12 cellular contexts compared by ENCODE assay signal in genomic region chr9:136132500-136133050, GRCh38. TPM values are rescaled to one million over a fixed set of nuclear protein-coding genes. Genes with fewer than 3 reads are reported as not detected.
DNase-seq lines count a peak whose midpoint lies in the region; ATAC-seq and TF ChIP-seq lines count a peak whose summit lies in the region.
"Had no signal": no experiment of that assay in that cellular context is flagged by ENCODE, and none has a peak within 500 bp of the region (broad histone marks: within the 10 kb centered on the region; RNA-seq: fewer than 3 reads in every experiment).

No MANE protein-coding gene starts in this region.

- TF ChIP-seq CTCF in AG04450 (IDR thresholded peaks at IDR 0.05; ENCODE audit: low read depth, low read length), result peak; percentile 9; the same call in 1 of the 2 replicates
- TF ChIP-seq CTCF in cardiac muscle cell (IDR thresholded peaks at IDR 0.05; ENCODE audit: low read depth, low read length), result peak; percentile 23
- TF ChIP-seq CTCF in neural cell (IDR thresholded peaks at IDR 0.05; ENCODE audit: poor library complexity, severe bottlenecking), result no peak

- H3K79me2 ChIP-seq in neural cell (replicated peaks; ENCODE audit: insufficient read depth, low read length), result no peaks in the 10 kb centered on the region

- no peaks in the 10 kb centered on the region for H3K9me2 ChIP-seq in neural cell (ENCODE audit: insufficient read depth, low read length)

- TF ChIP-seq RAD21 in neural cell (conservative IDR thresholded peaks at IDR 0.05), result no peak

- CTCF ChIA-PET in AG04450 (lab: Charles Lee), result interaction anchor here (0.6 to 1.2 kb wide), 7 partner anchors 8 to 156 kb away, joined by 3 to 5 read pairs (median 3); no protein-coding TSS in a partner anchor

- peak overlapping the region; percentile 10; the same call in 1 of the 2 replicates for H3K4me3 ChIP-seq in AG04450 (ENCODE audit: low read depth, low read length)
- no peak overlapping the region for H3K4me3 ChIP-seq in cardiac muscle cell
- peak overlapping the region; percentile 49 for H3K4me3 ChIP-seq in neural cell (ENCODE audit: low read length)
- H3K4me3 ChIP-seq: lung had no signal

- H3K27me3 ChIP-seq in AG04450 (ENCODE audit: control insufficient read depth, insufficient read depth, low read length), result peaks cover 69% of the 10 kb centered on the region
- H3K27me3 ChIP-seq in cardiac muscle cell, result peaks cover 42% of the 10 kb centered on the region
- H3K27me3 ChIP-seq in neural cell (ENCODE audit: insufficient read depth, low read depth, low read length), result peaks cover 19% of the 10 kb centered on the region

- ATAC-seq in SK-N-SH treated with all-trans-retinoic acid at 6 μM for 48 hours, result peak; percentile 20; the same call in 2 of the 3 replicates

- peaks cover 7% of the 10 kb centered on the region for H3K4me1 ChIP-seq in cardiac muscle cell (ENCODE audit: low read depth)

- H2AFZ ChIP-seq in neural cell (ENCODE audit: low read depth, low read length), result no peak overlapping the region

- H4K20me1 ChIP-seq in neural cell (ENCODE audit: insufficient read depth), result no peaks in the 10 kb centered on the region

- H3K9me3 ChIP-seq in AG04450 (ENCODE audit: control insufficient read depth, insufficient read depth, low read length) (no peaks in the 10 kb centered on the region; the same call in 1 of the 2 replicates), cardiac muscle cell (ENCODE audit: low read depth) (no peaks in the 10 kb centered on the region), neural cell (ENCODE audit: low read length) (no peaks in the 10 kb centered on the region)

- H3K27ac ChIP-seq in AG04450 (ENCODE audit: low read depth, low read length), result no peak overlapping the region
- no peak overlapping the region for H3K27ac ChIP-seq in cardiac muscle cell
- no peak overlapping the region for H3K27ac ChIP-seq in neural cell (ENCODE audit: low read length)

- H3K4me2 ChIP-seq in neural cell (ENCODE audit: low read length), result no peak overlapping the region

- TF ChIP-seq EP300 in neural cell (conservative IDR thresholded peaks at IDR 0.05; ENCODE audit: poor library complexity, severe bottlenecking), result no peak

- H3K9ac ChIP-seq in neural cell (ENCODE audit: low read length), result no peak overlapping the region

- DNase-seq in AG04450 (ENCODE audit: low read depth, low spot score) (no peak), cardiac muscle cell (ENCODE audit: low read depth in 1 of 2, low spot score in 1 of 2) (no peak), AML-193 (lab: John Stamatoyannopoulos, UW) (no peak), activated T-cell treated with anti-CD3 and anti-CD28 coated beads for 4 hours (no peak), DMS153 (lab: John Stamatoyannopoulos, UW) (no peak), DMS114 treated with DMSO at 0.1 percent for 48 hours (lab: John Stamatoyannopoulos, UW; ENCODE audit: unreplicated experiment) (no peak)
- DNase-seq: effector CD4-positive, alpha-beta T cell; NCI-H524 treated with DMSO at 0.1 percent for 48 hours; T1000 had no signal

- no peaks in the 10 kb centered on the region for H3F3A ChIP-seq in neural cell (ENCODE audit: insufficient read depth, low read length, poor library complexity, severe bottlenecking)

- POLR2A ChIA-PET in AG04450 (lab: Yijun Ruan, JAX), result no interaction called here

- H3K36me3 ChIP-seq in cardiac muscle cell, result no peaks in the 10 kb centered on the region
- H3K36me3 ChIP-seq in neural cell (ENCODE audit: insufficient read depth, low read length), result no peaks in the 10 kb centered on the region

TF ChIP-seq in SK-N-SH treated with all-trans-retinoic acid at 6 μM for 48 hours, 23 proteins besides CTCF, POLR2A, EP300 and RAD21 (continues in another document):
- TF ChIP-seq ARNTL (CRISPR knock-in tag; IDR thresholded peaks at IDR 0.05; ENCODE audit: borderline replicate concordance, low read depth), result no peak
- TF ChIP-seq ZNF565 (CRISPR knock-in tag; conservative IDR thresholded peaks at IDR 0.05; ENCODE audit: low read depth), result no peak
- TF ChIP-seq RARB (CRISPR knock-in tag; IDR thresholded peaks at IDR 0.05), result no peak
- TF ChIP-seq POU6F1 (CRISPR knock-in tag; IDR thresholded peaks at IDR 0.05; ENCODE audit: borderline replicate concordance, low read depth), result no peak
- no peak for TF ChIP-seq GLIS3 (CRISPR knock-in tag; IDR thresholded peaks at IDR 0.05)
- TF ChIP-seq ZC3H10 (CRISPR knock-in tag; IDR thresholded peaks at IDR 0.05), result no peak
- TF ChIP-seq ZFP30 (CRISPR knock-in tag; IDR thresholded peaks at IDR 0.05), result no peak
- TF ChIP-seq CSDC2 (CRISPR knock-in tag; IDR thresholded peaks at IDR 0.05), result no peak
- no peak for TF ChIP-seq ESRRG (CRISPR knock-in tag; IDR thresholded peaks at IDR 0.05)
- no peak for TF ChIP-seq BACH2 (CRISPR knock-in tag; IDR thresholded peaks at IDR 0.05; ENCODE audit: borderline replicate concordance)
- no peak for TF ChIP-seq SNAI2 (CRISPR knock-in tag; IDR thresholded peaks at IDR 0.05)

TF ChIP-seq in neural cell, 6 proteins besides CTCF, POLR2A, EP300 and RAD21:
- TF ChIP-seq MXI1 (conservative IDR thresholded peaks at IDR 0.05; ENCODE audit: poor library complexity, severe bottlenecking) (no peak), TAF1 (IDR thresholded peaks at IDR 0.05; ENCODE audit: low read depth) (no peak), SMC3 (conservative IDR thresholded peaks at IDR 0.05; ENCODE audit: poor library complexity) (no peak), EZH2 (IDR thresholded peaks at IDR 0.05; ENCODE audit: borderline replicate concordance, insufficient read depth, low read length, poor library complexity, severe bottlenecking) (no peak), REST (IDR thresholded peaks at IDR 0.05; ENCODE audit: borderline replicate concordance) (no peak), POLR2AphosphoS5 (IDR thresholded peaks at IDR 0.05) (no peak)

RNA-seq across cellular contexts. Expression of gene TMEM250, which starts 13.9 kb away (rescaled TPM):
- polyA plus RNA-seq in AG04450 (2011; rRNA removed) (8.8 and 12.7 TPM in 2 replicates), cardiac muscle cell (25.6 and 27.0 TPM in 2 replicates), neural cell (15.0 and 20.6 TPM in 2 replicates)
- polyA minus RNA-seq in AG04450 (2011; rRNA and poly(A)+ RNA removed), result 10.6 and 12.1 TPM in 2 replicates
- total RNA-seq in cardiac muscle cell, result 29.3 and 41.6 TPM in 2 replicates
- polyA minus RNA-seq in neural cell, result 27.9 and 38.5 TPM in 2 replicates

RNA-seq across cellular contexts. Expression of gene NACC2, which starts 37.5 kb away (rescaled TPM):
- polyA plus RNA-seq in AG04450 (2011; rRNA removed) (11.7 and 12.2 TPM in 2 replicates), cardiac muscle cell (4.4 and 5.0 TPM in 2 replicates), neural cell (1.7 and 1.8 TPM in 2 replicates)
- polyA minus RNA-seq in AG04450 (2011; rRNA and poly(A)+ RNA removed), result 12.9 and 14.1 TPM in 2 replicates
- total RNA-seq in cardiac muscle cell, result 12.0 and 12.2 TPM in 2 replicates
- polyA minus RNA-seq in neural cell, result 4.3 and 4.6 TPM in 2 replicates
